Comparison of ENCODE assay signal across 14 cellular contexts in genomic region chr2:167425113-167425512, GRCh38.
A peak's percentile ranks its signal among the peaks of the same experiment; 100 is the strongest.
DNase-seq lines count a peak whose midpoint lies in the region; TF ChIP-seq lines count a peak whose summit lies in the region.
"Had no signal": no experiment of that assay in that cellular context is flagged by ENCODE, and none has a peak within 500 bp of the region (broad histone marks: within the 10 kb centered on the region; RNA-seq: fewer than 3 reads in every experiment).

No MANE protein-coding gene starts in this region.

- H3K4me1 Mint-ChIP-seq in endodermal cell: no peaks in the 10 kb centered on the region
- H3K4me1 Mint-ChIP-seq in activated T-cell treated with anti-CD3 and anti-CD28 coated beads, Interleukin-2, amount 50 U/mL, for 24 hours (ENCODE audit: low read depth): no peaks in the 10 kb centered on the region
- H3K4me1 Mint-ChIP-seq: CD14-positive monocyte; CD4-positive, alpha-beta memory T cell; IgD-negative memory B cell had no signal

- H2BK120ac ChIP-seq in neuronal stem cell (ENCODE audit: low read depth, low read length): no peak overlapping the region

- H2BK15ac ChIP-seq in neuronal stem cell (ENCODE audit: low read length): no peak overlapping the region

- TF ChIP-seq CTCF in endodermal cell (conservative IDR thresholded peaks at IDR 0.05) (no peak), prostate gland (IDR thresholded peaks at IDR 0.05) (no peak)

- TF ChIP-seq POLR2A in prostate gland (IDR thresholded peaks at IDR 0.05): no peak

- whole genome bisulfite sequencing in endodermal cell (ENCODE audit: insufficient coverage in 1 of 2, insufficient read length in 1 of 2), 2 experiments: 97 to 100% methylated on average over 2 to 3 of the region's 4 CpGs
- no CpG with 5 or more reads among the region's 4 CpGs for WGBS in neuronal stem cell (ENCODE audit: extremely low coverage in 2 of 2, insufficient read length in 2 of 2, insufficient replicate concordance in 1 of 2), 2 donors
- whole genome bisulfite sequencing in prostate gland: 46% methylated on average over 4 of the region's 4 CpGs

- H3K36me3 ChIP-seq in endodermal cell (ENCODE audit: control insufficient read depth, insufficient read depth, low read length): no peaks in the 10 kb centered on the region
- H3K36me3 ChIP-seq in neuronal stem cell (replicated peaks in 1 of 2; ENCODE audit: control insufficient read depth in 2 of 2, insufficient read depth in 2 of 2, low read length in 2 of 2): no peaks in the 10 kb centered on the region
- no peaks in the 10 kb centered on the region for H3K36me3 ChIP-seq in prostate gland
- H3K36me3 ChIP-seq: BLaER1, HAP-1 had no signal

- H3K27ac ChIP-seq in endodermal cell (ENCODE audit: low read depth, low read length) (peak overlapping the region; percentile 58), neuronal stem cell (replicated peaks; ENCODE audit: low read length) (no peak overlapping the region), prostate gland (no peak overlapping the region)
- H3K27ac ChIP-seq: 22Rv1, BLaER1 had no signal

- H3K4me3 Mint-ChIP-seq in endodermal cell: no peak overlapping the region
- H3K4me3 Mint-ChIP-seq in activated T-cell treated with anti-CD3 and anti-CD28 coated beads, Interleukin-2, amount 50 U/mL, for 24 hours: no peak overlapping the region
- H3K4me3 Mint-ChIP-seq: CD14-positive monocyte; CD4-positive, alpha-beta memory T cell; IgD-negative memory B cell had no signal

- no peak overlapping the region for H3K23ac ChIP-seq in neuronal stem cell (ENCODE audit: low read depth, low read length, poor library complexity)

- H2BK5ac ChIP-seq in neuronal stem cell (ENCODE audit: low read length): no peak overlapping the region

- H3K27me3 ChIP-seq in endodermal cell (ENCODE audit: control insufficient read depth, insufficient read depth, low read length, poor library complexity, severe bottlenecking) (no peaks in the 10 kb centered on the region), neuronal stem cell (ENCODE audit: control insufficient read depth in 3 of 3, insufficient read depth in 3 of 3, low read depth in 1 of 3, low read length in 3 of 3) (no peaks in the 10 kb centered on the region), prostate gland (replicated peaks; ENCODE audit: insufficient read depth) (no peaks in the 10 kb centered on the region)
- H3K27me3 ChIP-seq: BLaER1 had no signal

- H3K4me3 ChIP-seq in endodermal cell (ENCODE audit: low read length) (no peak overlapping the region), neuronal stem cell (ENCODE audit: low read length in 2 of 2) (no peak overlapping the region), prostate gland (no peak overlapping the region)
- H3K4me3 ChIP-seq: BLaER1, HAP-1 had no signal

- no peak overlapping the region for H3K27ac Mint-ChIP-seq in endodermal cell
- no peak overlapping the region for H3K27ac Mint-ChIP-seq in activated T-cell treated with anti-CD3 and anti-CD28 coated beads, Interleukin-2, amount 50 U/mL, for 24 hours
- H3K27ac Mint-ChIP-seq: CD14-positive monocyte; CD4-positive, alpha-beta memory T cell; IgD-negative memory B cell had no signal

- H3K27me3 Mint-ChIP-seq in endodermal cell (ENCODE audit: insufficient read depth): no peaks in the 10 kb centered on the region
- H3K27me3 Mint-ChIP-seq in activated T-cell treated with anti-CD3 and anti-CD28 coated beads, Interleukin-2, amount 50 U/mL, for 24 hours: no peaks in the 10 kb centered on the region
- H3K27me3 Mint-ChIP-seq: CD4-positive, alpha-beta memory T cell; IgD-negative memory B cell had no signal

- no peak overlapping the region for H4K91ac ChIP-seq in neuronal stem cell (ENCODE audit: low read depth, low read length, poor library complexity)

- no peak overlapping the region for H3K4ac ChIP-seq in neuronal stem cell (ENCODE audit: low read length)

- peaks cover 4% of the 10 kb centered on the region for H3K9me3 ChIP-seq in endodermal cell (ENCODE audit: control insufficient read depth, low read length)
- no peaks in the 10 kb centered on the region for H3K9me3 ChIP-seq in neuronal stem cell (replicated peaks in 1 of 2; ENCODE audit: control insufficient read depth in 2 of 2, insufficient read depth in 1 of 2, low read depth in 1 of 2, low read length in 2 of 2)
- H3K9me3 ChIP-seq in prostate gland: no peaks in the 10 kb centered on the region
- H3K9me3 ChIP-seq: BLaER1, HAP-1 had no signal

- H2BK12ac ChIP-seq in neuronal stem cell (ENCODE audit: low read length): no peak overlapping the region

- H3K36me3 Mint-ChIP-seq in endodermal cell (ENCODE audit: low read depth): peaks cover 2% of the 10 kb centered on the region
- no peaks in the 10 kb centered on the region for H3K36me3 Mint-ChIP-seq in activated T-cell treated with anti-CD3 and anti-CD28 coated beads, Interleukin-2, amount 50 U/mL, for 24 hours (ENCODE audit: low read depth)
- H3K36me3 Mint-ChIP-seq: CD14-positive monocyte; CD4-positive, alpha-beta memory T cell; IgD-negative memory B cell had no signal

- H3K4me1 ChIP-seq in endodermal cell (ENCODE audit: control insufficient read depth, insufficient read depth, low read length): no peaks in the 10 kb centered on the region
- H3K4me1 ChIP-seq in neuronal stem cell (ENCODE audit: control insufficient read depth in 2 of 2, insufficient read depth in 1 of 2, low read depth in 1 of 2, low read length in 2 of 2): peaks cover 0 to 7% of the 10 kb centered on the region in 2 donors
- H3K4me1 ChIP-seq in prostate gland (replicated peaks): no peaks in the 10 kb centered on the region
- H3K4me1 ChIP-seq: BLaER1, HAP-1 had no signal

- DNase-seq in DMS153 (lab: John Stamatoyannopoulos, UW) (peak; percentile 28), DMS153 treated with DMSO at 0.1 percent for 48 hours (lab: John Stamatoyannopoulos, UW; ENCODE audit: unreplicated experiment) (no peak), endodermal cell (no peak), neuronal stem cell (ENCODE audit: low spot score) (no peak), cortex of kidney (lab: John Stamatoyannopoulos, UW) (no peak), prostate gland (ENCODE audit: low spot score) (no peak)
- no peak for DNase-seq in activated T-cell treated with anti-CD3 and anti-CD28 coated beads, Interleukin-2, amount 50 U/mL, for 24 hours
- DNase-seq: Calu3; CD4-positive, alpha-beta memory T cell had no signal

- H2AFZ ChIP-seq in neuronal stem cell (ENCODE audit: low read length): peak overlapping the region; percentile 19

- H2AK5ac ChIP-seq in neuronal stem cell (ENCODE audit: low read depth, low read length): no peak overlapping the region

- H3K4me2 ChIP-seq in neuronal stem cell (ENCODE audit: insufficient read depth, low read length, poor library complexity, severe bottlenecking): no peak overlapping the region
- H3K4me2 ChIP-seq: BLaER1 had no signal

- H3K9ac ChIP-seq in endodermal cell (ENCODE audit: extremely low read depth, low read length, poor library complexity, severe bottlenecking) (no peak overlapping the region), neuronal stem cell (ENCODE audit: low read depth, low read length, poor library complexity) (no peak overlapping the region)
- H3K9ac ChIP-seq: BLaER1 had no signal

- H3K18ac ChIP-seq in neuronal stem cell (ENCODE audit: low read length): no peak overlapping the region

- intact Hi-C loops in prostate gland (cut with DNase I): no loop called here

- no peaks in the 10 kb centered on the region for H3K79me1 ChIP-seq in neuronal stem cell (ENCODE audit: low read depth, low read length)

- no peak overlapping the region for H3K14ac ChIP-seq in neuronal stem cell (ENCODE audit: low read length)

- H3K9me3 Mint-ChIP-seq in endodermal cell: no peaks in the 10 kb centered on the region
- H3K9me3 Mint-ChIP-seq in activated T-cell treated with anti-CD3 and anti-CD28 coated beads, Interleukin-2, amount 50 U/mL, for 24 hours: no peaks in the 10 kb centered on the region

- no peak overlapping the region for H4K8ac ChIP-seq in neuronal stem cell (ENCODE audit: low read depth, low read length)
